9 cellular contexts compared by ENCODE assay signal in the genomic region with DNA sequence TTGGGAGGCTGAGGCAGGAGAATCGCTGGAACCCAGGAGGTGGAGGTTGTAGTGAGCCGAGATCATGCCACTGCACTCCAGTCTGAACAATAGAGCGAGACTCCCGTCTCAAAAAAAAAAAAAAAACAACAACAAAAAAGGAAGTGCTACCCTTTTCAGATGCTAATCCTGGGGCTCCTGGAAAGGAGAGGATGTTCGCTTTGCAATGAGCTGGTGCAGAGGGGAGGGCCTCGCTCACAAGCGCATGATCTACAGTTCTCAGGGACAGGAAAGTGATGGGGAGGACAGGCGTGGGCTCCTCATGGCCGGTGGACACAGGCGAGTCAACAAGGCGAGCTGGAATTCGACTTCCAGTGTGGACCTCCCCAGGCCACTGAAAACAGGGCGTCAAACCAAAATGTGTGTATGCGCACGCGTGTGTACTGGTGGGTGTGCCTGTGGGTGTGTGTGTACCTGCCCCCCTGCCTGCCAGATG. TPM values are rescaled to one million over a fixed set of nuclear protein-coding genes. Genes with fewer than 3 reads are reported as not detected.
DNase-seq lines count a peak whose midpoint lies in the region; ATAC-seq and TF ChIP-seq lines count a peak whose summit lies in the region.
"Had no signal": no experiment of that assay in that cellular context is flagged by ENCODE, and none has a peak within 500 bp of the region (broad histone marks: within the 10 kb centered on the region; RNA-seq: fewer than 3 reads in every experiment).

No MANE protein-coding gene starts in this region.

- no peaks in the 10 kb centered on the region for H3K27me3 Mint-ChIP-seq in activated B cell treated with CpG ODN at 0.5 μM for 24 hours
- no peaks in the 10 kb centered on the region for H3K27me3 Mint-ChIP-seq in effector memory CD8-positive, alpha-beta T cell
- H3K27me3 Mint-ChIP-seq in stimulated activated naive B cell treated with anti-CD40 and anti-IgM and Interleukin-4, amounts not matched to agents 10 μg/mL and 1 μg/mL and 100 μg/mL, for 72 hours, result no peaks in the 10 kb centered on the region

- no TSS peak for BruUV-seq in mammary epithelial cell (replicated peaks; lab: Mats Ljungman, UMichigan)

- H3K27me3 ChIP-seq in HUES64 (ENCODE audit: insufficient read depth, low read length) (no peaks in the 10 kb centered on the region), mammary epithelial cell (ENCODE audit: insufficient read depth, low read length) (no peaks in the 10 kb centered on the region), testis (no peaks in the 10 kb centered on the region)

- no peak for ATAC-seq in activated B cell treated with CpG ODN at 0.5 μM for 24 hours (ENCODE audit: low read depth)
- ATAC-seq in effector memory CD8-positive, alpha-beta T cell (replicated peaks), result no peak
- no peak for ATAC-seq in stimulated activated naive B cell treated with anti-CD40 and anti-IgM and Interleukin-4, amounts not matched to agents 10 μg/mL and 1 μg/mL and 100 μg/mL, for 72 hours (replicated peaks)

- no peak overlapping the region for H3K9ac ChIP-seq in HUES64 (ENCODE audit: low read depth, low read length)
- H3K9ac ChIP-seq in mammary epithelial cell (ENCODE audit: insufficient read depth, low read length), result no peak overlapping the region

- H3K4me1 Mint-ChIP-seq in activated B cell treated with CpG ODN at 0.5 μM for 24 hours, result peaks cover 95% of the 10 kb centered on the region
- peaks cover 79 to 84% of the 10 kb centered on the region in 2 donors for H3K4me1 Mint-ChIP-seq in effector memory CD8-positive, alpha-beta T cell (ENCODE audit: low read depth in 2 of 2)
- H3K4me1 Mint-ChIP-seq in stimulated activated naive B cell treated with anti-CD40 and anti-IgM and Interleukin-4, amounts not matched to agents 10 μg/mL and 1 μg/mL and 100 μg/mL, for 72 hours, result peaks cover 66 to 92% of the 10 kb centered on the region in 2 donors

- in situ Hi-C loops in mammary epithelial cell (cut with MboI; ENCODE audit: low sequenced_read_pairs in 2 of 2), result loop anchor here (10.0 to 25.0 kb wide), 3 partner anchors 155 to 348 kb away; partner anchors contain the start of gene FNBP1 (in 1 of the 2)

- no peaks in the 10 kb centered on the region for H3K9me3 Mint-ChIP-seq in activated B cell treated with CpG ODN at 0.5 μM for 24 hours
- H3K9me3 Mint-ChIP-seq in effector memory CD8-positive, alpha-beta T cell, result no peaks in the 10 kb centered on the region
- peaks cover 6 to 7% of the 10 kb centered on the region in 2 donors for H3K9me3 Mint-ChIP-seq in stimulated activated naive B cell treated with anti-CD40 and anti-IgM and Interleukin-4, amounts not matched to agents 10 μg/mL and 1 μg/mL and 100 μg/mL, for 72 hours

- H2AFZ ChIP-seq in mammary epithelial cell (ENCODE audit: low read depth, low read length), result no peak overlapping the region

- H3K4me2 ChIP-seq in mammary epithelial cell (ENCODE audit: insufficient read depth, low read depth, low read length), result no peak overlapping the region

- H3K4me3 ChIP-seq in HUES64 (ENCODE audit: low read length) (peak overlapping the region; percentile 46), mammary epithelial cell (replicated peaks in 1 of 3; ENCODE audit: insufficient read depth in 1 of 3, low read depth in 2 of 3, low read length in 3 of 3) (no peak overlapping the region), testis (no peak overlapping the region)

- H3K9me3 ChIP-seq in HUES64 (ENCODE audit: insufficient read depth, low read depth, low read length), result no peaks in the 10 kb centered on the region
- H3K9me3 ChIP-seq in mammary epithelial cell (replicated peaks; ENCODE audit: insufficient read depth, low read length), result no peaks in the 10 kb centered on the region
- H3K9me3 ChIP-seq in testis, result no peaks in the 10 kb centered on the region

- no peak for TF ChIP-seq POLR2A in testis (IDR thresholded peaks at IDR 0.05)

- H3K27ac Mint-ChIP-seq in activated B cell treated with CpG ODN at 0.5 μM for 24 hours, result peak overlapping the region; percentile 98
- peak overlapping the region; percentile 99 to 100 for H3K27ac Mint-ChIP-seq in effector memory CD8-positive, alpha-beta T cell
- peak overlapping the region; percentile 99 for H3K27ac Mint-ChIP-seq in stimulated activated naive B cell treated with anti-CD40 and anti-IgM and Interleukin-4, amounts not matched to agents 10 μg/mL and 1 μg/mL and 100 μg/mL, for 72 hours

- H3K4me1 ChIP-seq in HUES64 (ENCODE audit: insufficient read depth, low read length) (peaks cover 36% of the 10 kb centered on the region), mammary epithelial cell (ENCODE audit: insufficient read depth, low read length) (peaks cover 15% of the 10 kb centered on the region), testis (peaks cover 30% of the 10 kb centered on the region)

- POLR2A ChIA-PET in activated B cell treated with CpG ODN at 0.5 μM for 24 hours (lab: Charles Lee), result interaction anchor here (0.7 to 8.6 kb wide), 19 partner anchors 8 to 1506 kb away, joined by 3 to 109 read pairs (median 7); partner anchors contain the start of genes FNBP1 and USP20

- no peaks in the 10 kb centered on the region for H4K20me1 ChIP-seq in mammary epithelial cell (ENCODE audit: insufficient read depth, low read length)

- H3K36me3 ChIP-seq in HUES64 (ENCODE audit: insufficient read depth, low read length), result 0 out of 2 replicates have a peak, but pooled peaks cover 2% of the 10 kb centered on the region
- no peaks in the 10 kb centered on the region for H3K36me3 ChIP-seq in mammary epithelial cell (ENCODE audit: insufficient read depth, low read length)
- H3K36me3 ChIP-seq in testis (ENCODE audit: low read depth, missing control alignments), result no peaks in the 10 kb centered on the region

- DNase-seq in activated B cell treated with CpG ODN at 0.5 μM for 24 hours (no peak), NCI-H2029 (lab: John Stamatoyannopoulos, UW) (no peak), UCSD-AML1 (lab: John Stamatoyannopoulos, UW; ENCODE audit: unreplicated experiment) (no peak), mammary epithelial cell (no peak), testis (no peak)
- no peak for DNase-seq in effector memory CD8-positive, alpha-beta T cell
- DNase-seq in stimulated activated naive B cell treated with anti-CD40 and anti-IgM and Interleukin-4, amounts not matched to agents 10 μg/mL and 1 μg/mL and 100 μg/mL, for 72 hours, result no peak
- DNase-seq: trophoblast cell had no signal

- 51% methylated on average over 14 of the region's 16 CpGs for WGBS in HUES64
- WGBS in mammary epithelial cell (ENCODE audit: low coverage, missing lambda C conversion rate), result 100% methylated on average over 8 of the region's 16 CpGs
- WGBS in testis, 2 donors, result 91 to 92% methylated on average over 16 of the region's 16 CpGs

- H3K4me3 Mint-ChIP-seq in activated B cell treated with CpG ODN at 0.5 μM for 24 hours, result peak overlapping the region; percentile 82
- peak overlapping the region; percentile 84 to 87 for H3K4me3 Mint-ChIP-seq in effector memory CD8-positive, alpha-beta T cell
- H3K4me3 Mint-ChIP-seq in stimulated activated naive B cell treated with anti-CD40 and anti-IgM and Interleukin-4, amounts not matched to agents 10 μg/mL and 1 μg/mL and 100 μg/mL, for 72 hours, result peak overlapping the region; percentile 86 to 91

- peak overlapping the region; percentile 84; the same call in 1 of the 2 replicates for H3K27ac ChIP-seq in HUES64 (ENCODE audit: low read depth, low read length)
- H3K27ac ChIP-seq in mammary epithelial cell (ENCODE audit: insufficient read depth, low read depth, low read length), result no peak overlapping the region
- no peak overlapping the region for H3K27ac ChIP-seq in testis

- dilution Hi-C loops in mammary epithelial cell (cut with HindIII; ENCODE audit: low sequenced_read_pairs), result no loop called here

- peaks cover 55% of the 10 kb centered on the region for H3K36me3 Mint-ChIP-seq in activated B cell treated with CpG ODN at 0.5 μM for 24 hours (ENCODE audit: low read depth)
- H3K36me3 Mint-ChIP-seq in effector memory CD8-positive, alpha-beta T cell (ENCODE audit: insufficient read depth), result peaks cover 100% of the 10 kb centered on the region
- peaks cover 64 to 83% of the 10 kb centered on the region in 2 donors for H3K36me3 Mint-ChIP-seq in stimulated activated naive B cell treated with anti-CD40 and anti-IgM and Interleukin-4, amounts not matched to agents 10 μg/mL and 1 μg/mL and 100 μg/mL, for 72 hours

- CTCF ChIA-PET in activated B cell treated with CpG ODN at 0.5 μM for 24 hours (lab: Charles Lee), result no interaction called here
- CTCF ChIA-PET in mammary epithelial cell (lab: Charles Lee; ENCODE audit: low non-redundant PET), result no interaction called here

- intact Hi-C loops in activated B cell treated with CpG ODN at 0.5 μM for 24 hours (cut with micrococcal nuclease), result loop anchor here (5.0 to 10.0 kb wide), 2 partner anchors 43 to 465 kb away; no protein-coding TSS in a partner anchor
- intact Hi-C loops in mammary epithelial cell (cut with micrococcal nuclease), result loop anchor here (5.0 kb wide), 1 partner anchor 73 kb away; no protein-coding TSS in a partner anchor
- intact Hi-C loops in testis (cut with DNase I; ENCODE audit: low total_unique reads), result loop anchor here (5.0 to 10.0 kb wide), 3 partner anchors 153 to 345 kb away; partner anchors contain the start of gene FNBP1

- no peaks in the 10 kb centered on the region for H3K79me2 ChIP-seq in mammary epithelial cell (ENCODE audit: insufficient read depth, low read length)

- TF ChIP-seq CTCF in activated B cell treated with CpG ODN at 0.5 μM for 24 hours (IDR thresholded peaks at IDR 0.05) (no peak), mammary epithelial cell (conservative IDR thresholded peaks at IDR 0.05 in 1 of 2, IDR thresholded peaks at IDR 0.05 in 1 of 2; ENCODE audit: extremely low read depth in 1 of 2, insufficient read depth in 1 of 2, low read depth in 1 of 2, low read length in 2 of 2) (no peak), testis (IDR thresholded peaks at IDR 0.05) (no peak)

RNA-seq across cellular contexts. Expression of gene USP20, which starts 54.2 kb away (rescaled TPM):
- 8.5 TPM for polyA plus RNA-seq in HUES64 (2013, experiment 1 of 2)
- polyA plus RNA-seq in HUES64 (2013, experiment 2 of 2), result 10.1 TPM
- total RNA-seq in activated B cell treated with CpG ODN at 0.5 μM for 24 hours (28.1 and 31.6 TPM in 2 replicates), mammary epithelial cell (10 to 100 TPM; 10.2 to 17.1 TPM), testis (10 to 100 TPM; 46.8 to 48.3 TPM)
- polyA plus RNA-seq in mammary epithelial cell (10.3 TPM), testis (ENCODE audit: insufficient read depth, low read depth, low replicate concordance) (37.4 TPM)
- 22.0 TPM for polyA minus RNA-seq in mammary epithelial cell

RNA-seq across cellular contexts. Expression of gene C9orf78, which starts 54.4 kb away (rescaled TPM):
- polyA plus RNA-seq in HUES64 (2013, experiment 1 of 2), result 42.8 TPM
- polyA plus RNA-seq in HUES64 (2013, experiment 2 of 2), result 44.6 TPM
- total RNA-seq in activated B cell treated with CpG ODN at 0.5 μM for 24 hours, result 34.1 and 42.7 TPM in 2 replicates
- total RNA-seq in mammary epithelial cell, result 10 to 100 TPM; 25.3 to 33.6 TPM
- 41.9 TPM for polyA plus RNA-seq in mammary epithelial cell
- 15.3 TPM for polyA minus RNA-seq in mammary epithelial cell
- 10 to 100 TPM; 56.3 to 83.2 TPM for total RNA-seq in testis
- 86.8 TPM for polyA plus RNA-seq in testis (ENCODE audit: insufficient read depth, low read depth, low replicate concordance)
